ENCODE assay signal across 10 cellular contexts in the genomic region with DNA sequence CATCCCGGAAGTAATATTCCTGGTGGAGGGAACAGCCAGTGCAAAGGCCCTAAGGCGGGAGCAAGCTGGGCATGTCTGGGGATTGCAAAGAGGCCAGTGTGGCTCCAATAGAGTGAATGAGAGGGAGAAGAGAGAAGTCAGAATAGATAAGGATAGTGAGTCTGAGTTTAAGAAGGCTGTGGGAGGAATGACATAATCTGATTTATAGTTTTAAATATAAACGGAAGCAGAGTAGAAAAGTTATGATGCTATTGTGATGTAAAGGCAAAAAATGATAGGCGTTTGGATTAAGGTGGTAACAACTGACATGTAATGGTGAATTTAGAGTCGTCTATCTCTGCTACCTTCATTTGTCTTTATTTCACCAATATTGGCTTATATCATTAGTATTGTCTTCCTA.
"Had no signal": no experiment of that assay in that cellular context is flagged by ENCODE, and none has a peak within 500 bp of the region (broad histone marks: within the 10 kb centered on the region; RNA-seq: fewer than 3 reads in every experiment).

No MANE protein-coding gene starts in this region.

- H3K27ac ChIP-seq: GM23248, KMS-11 had no signal

- H3K4me2 ChIP-seq: KMS-11 had no signal

- H3K9ac ChIP-seq: GM23248, KMS-11 had no signal

- H2AFZ ChIP-seq: GM23248 had no signal

- H3K4me3 ChIP-seq: GM23248 had no signal

- FAIRE-seq: H1, H54, HTR-8/SVneo had no signal

- DNase-seq: GM23248, H9, HCEC 1CT, HFFc6, IMR-90, KBM-7 had no signal
